In genomic region chr19:33022472-33023116, GRCh38 we compare ENCODE assay signal across 21 cellular contexts. TPM values are rescaled to one million over a fixed set of nuclear protein-coding genes. Genes with fewer than 3 reads are reported as not detected.
DNase-seq lines count a peak whose midpoint lies in the region; ATAC-seq, FAIRE-seq and TF ChIP-seq lines count a peak whose summit lies in the region.
"Had no signal": no experiment of that assay in that cellular context is flagged by ENCODE, and none has a peak within 500 bp of the region (broad histone marks: within the 10 kb centered on the region; RNA-seq: fewer than 3 reads in every experiment).

No MANE protein-coding gene starts in this region.

- H3K36me3 ChIP-seq in HUES48 (ENCODE audit: control insufficient read depth, insufficient read depth, low read length) (peaks cover 11% of the 10 kb centered on the region; the same call in 1 of the 2 replicates), HepG2 (replicated peaks in 1 of 2; ENCODE audit: control insufficient read depth in 1 of 2, insufficient read depth in 2 of 2, low read length in 2 of 2) (peaks cover 11 to 24% of the 10 kb centered on the region in 2 experiments; a peak in 4 of 5 replicates)
- H3K36me3 ChIP-seq: gastroesophageal sphincter, pancreas, spleen, upper lobe of left lung had no signal

- 88% methylated on average over 5 of the region's 11 CpGs for WGBS in HepG2 (ENCODE audit: low lambda C conversion rate)

- peak overlapping the region; percentile 9; the same call in 1 of the 2 replicates for H3K4me3 ChIP-seq in HUES48 (ENCODE audit: low read depth, low read length)
- H3K4me3 ChIP-seq in HepG2 (replicated peaks in 1 of 3; ENCODE audit: insufficient read depth in 1 of 3, low read depth in 2 of 3, low read length in 3 of 3), result no peak overlapping the region
- H3K4me3 ChIP-seq: gastroesophageal sphincter, pancreas, spleen, upper lobe of left lung had no signal

- H3K27me3 ChIP-seq in HUES48 (ENCODE audit: control insufficient read depth, insufficient read depth, low read length) (no peaks in the 10 kb centered on the region), HepG2 (ENCODE audit: control insufficient read depth in 1 of 2, insufficient read depth in 2 of 2, low read length in 2 of 2) (no peaks in the 10 kb centered on the region), foreskin keratinocyte (no peaks in the 10 kb centered on the region)
- H3K27me3 ChIP-seq: pancreas, spleen, upper lobe of left lung had no signal

- no peak for FAIRE-seq in HepG2 (lab: Jason Lieb, UNC)
- FAIRE-seq: pancreas, RCC 7860 had no signal

- POLR2A ChIA-PET in HepG2 (lab: Yijun Ruan, JAX), result interaction anchor here (1.3 kb wide), 1 partner anchor 19 kb away, joined by 7 read pairs; no protein-coding TSS in a partner anchor

- H3K9ac ChIP-seq in HUES48 (ENCODE audit: low read depth, low read length), result no peak overlapping the region
- H3K9ac ChIP-seq in HepG2 (ENCODE audit: insufficient read depth, low read depth, low read length), result no peak overlapping the region

- H4K20me1 ChIP-seq in HepG2 (ENCODE audit: insufficient read depth, low read length), result no peaks in the 10 kb centered on the region

- CTCF ChIA-PET in HepG2 (lab: Yijun Ruan, JAX; ENCODE audit: low intra/inter-chr PET ratio, low total read pairs), result no interaction called here

- in situ Hi-C loops in HepG2 (cut with HindIII; ENCODE audit: extremely low pct_ligation_motif_present, low pct_unique_long_range_greater_than_20kb), result no loop called here

- no peak for TF ChIP-seq POLR2A in HepG2 (IDR thresholded peaks at IDR 0.05; ENCODE audit: insufficient read depth in 1 of 2, low read depth in 2 of 2, low read length in 2 of 2)

- DNase-seq in ecto neural progenitor cell (ENCODE audit: low spot score), result peak; percentile 71
- no peak for DNase-seq in HepG2 (ENCODE audit: low spot score)
- no peak for DNase-seq in HT-29 (ENCODE audit: low spot score)
- DNase-seq in foreskin keratinocyte, result no peak
- DNase-seq in NCI-H1048 (lab: John Stamatoyannopoulos, UW), result no peak
- DNase-seq: activated CD4-positive, CD25-positive, alpha-beta regulatory T cell; anterior cingulate cortex; GDM1; left cardiac atrium; NCI-H1694 treated with DMSO at 0.1 percent for 48 hours; NCI-H524 treated with DMSO at 0.1 percent for 48 hours; pancreas; spleen; stimulated activated naive B cell treated with anti-CD40 and anti-IgM and Interleukin-4, amounts not matched to agents 10 μg/mL and 1 μg/mL and 100 μg/mL, for 72 hours; T-cell; upper lobe of left lung had no signal

- BruUV-seq in HepG2 (replicated peaks; lab: Mats Ljungman, UMichigan), result no TSS peak

- no peak for TF ChIP-seq EP300 in HepG2 (IDR thresholded peaks at IDR 0.05; ENCODE audit: low read depth in 2 of 2, low read length in 2 of 2)
- no peak for TF ChIP-seq EP300 in HepG2 (CRISPR knock-in tag; IDR thresholded peaks at IDR 0.05; ENCODE audit: borderline replicate concordance)

- no peak for TF ChIP-seq RAD21 in HepG2 (CRISPR knock-in tag; IDR thresholded peaks at IDR 0.05)

- intact Hi-C loops in HepG2 (cut with micrococcal nuclease; ENCODE audit: unreplicated experiment), result loop anchor here (10.0 kb wide), 1 partner anchor 1752 kb away; the partner anchor contains the start of gene ZNF599

- ATAC-seq in HepG2 (no peak), foreskin keratinocyte (no peak), GM21528 (IDR thresholded peaks at IDR 0.05; ENCODE audit: low FRiP score, unreplicated experiment) (no peak)
- ATAC-seq: gastroesophageal sphincter; left cardiac atrium; stimulated activated naive B cell treated with anti-CD40 and anti-IgM and Interleukin-4, amounts not matched to agents 10 μg/mL and 1 μg/mL and 100 μg/mL, for 72 hours; T-cell had no signal

- H3K79me2 ChIP-seq in HepG2 (ENCODE audit: insufficient read depth, low read length), result peaks cover 5% of the 10 kb centered on the region

- H3K4me2 ChIP-seq in HepG2 (ENCODE audit: low read depth, low read length), result no peak overlapping the region

- no peaks in the 10 kb centered on the region for H3K9me3 ChIP-seq in HUES48 (ENCODE audit: control insufficient read depth, insufficient read depth, low read length)
- no peaks in the 10 kb centered on the region for H3K9me3 ChIP-seq in HepG2 (ENCODE audit: low read length)
- H3K9me3 ChIP-seq: gastroesophageal sphincter, pancreas, upper lobe of left lung had no signal

- peak overlapping the region; percentile 100 for H3K27ac ChIP-seq in C4-2B
- H3K27ac ChIP-seq in HUES48 (ENCODE audit: low read depth, low read length), result peak overlapping the region; percentile 92
- H3K27ac ChIP-seq in HepG2 (ENCODE audit: extremely low read length, insufficient read depth, low read length), result no peak overlapping the region
- H3K27ac ChIP-seq in foreskin keratinocyte, result no peak overlapping the region
- H3K27ac ChIP-seq: gastroesophageal sphincter, pancreas, spleen, upper lobe of left lung had no signal

- peaks cover 14% of the 10 kb centered on the region; the same call in 1 of the 2 replicates for H3K4me1 ChIP-seq in HUES48 (ENCODE audit: control insufficient read depth, insufficient read depth, low read length)
- H3K4me1 ChIP-seq in HepG2 (ENCODE audit: insufficient read depth, low read length), result peaks cover 48% of the 10 kb centered on the region
- no peaks in the 10 kb centered on the region for H3K4me1 ChIP-seq in foreskin keratinocyte
- H3K4me1 ChIP-seq: gastroesophageal sphincter, pancreas, spleen, upper lobe of left lung had no signal

- TF ChIP-seq CTCF in C4-2B (conservative IDR thresholded peaks at IDR 0.05) (no peak), HepG2 (CRISPR knock-in tag; IDR thresholded peaks at IDR 0.05) (peak; percentile 28; the same call in 1 of the 2 replicates), foreskin keratinocyte (conservative IDR thresholded peaks at IDR 0.05) (no peak)

- H2AFZ ChIP-seq in HepG2 (ENCODE audit: low read length), result no peak overlapping the region

RNA-seq across cellular contexts. Expression of gene RHPN2, which starts 42.1 kb away (rescaled TPM):
- total RNA-seq in HepG2 (2016; rRNA removed; fragmentation: Illumina TruSeq; extraction: Trizol), result 20.3 and 21.6 TPM in 2 replicates
- 2.9 and 3.0 TPM in 2 replicates for total RNA-seq in HepG2 (2016; cell fraction: cytosol; rRNA removed; fragmentation: Illumina TruSeq; extraction: Trizol; ENCODE audit: low read depth)
- total RNA-seq in HepG2 (2016; cell fraction: insoluble cytoplasmic fraction; rRNA removed; fragmentation: Illumina TruSeq; extraction: Trizol), result 17.5 and 20.5 TPM in 2 replicates
- total RNA-seq in HepG2 (2016; cell fraction: membrane; rRNA removed; fragmentation: Illumina TruSeq; extraction: Trizol), result 6.8 and 7.0 TPM in 2 replicates
- 12.4 and 14.1 TPM in 2 replicates for total RNA-seq in HepG2 (2016; cell fraction: nucleus; rRNA removed; fragmentation: Illumina TruSeq; extraction: Trizol)
- 46.6 and 48.0 TPM in 2 replicates for polyA plus RNA-seq in HepG2 (2011; rRNA removed)
- 45.4 and 46.7 TPM in 2 replicates for polyA plus RNA-seq in HepG2 (2011; cell fraction: cytosol; rRNA removed)
- polyA plus RNA-seq in HepG2 (2011; cell fraction: nucleus; rRNA removed), result 28.4 and 30.4 TPM in 2 replicates
- 35.2 and 42.3 TPM in 2 replicates for polyA plus RNA-seq in HepG2 (2012)
- polyA plus RNA-seq in HepG2 (2016; cell fraction: cytosol; fragmentation: Illumina TruSeq; extraction: Trizol; ENCODE audit: low read depth), result 0.79 and 0.82 TPM in 2 replicates
- polyA plus RNA-seq in HepG2 (2016; cell fraction: insoluble cytoplasmic fraction; fragmentation: Illumina TruSeq; extraction: Trizol; ENCODE audit: low read depth), result 20.4 and 24.3 TPM in 2 replicates
- polyA plus RNA-seq in HepG2 (2016; cell fraction: membrane; fragmentation: Illumina TruSeq; extraction: Trizol; ENCODE audit: low read depth), result 2.7 and 3.3 TPM in 2 replicates
- polyA plus RNA-seq in HepG2 (2016; cell fraction: nucleus; fragmentation: Illumina TruSeq; extraction: Trizol; ENCODE audit: insufficient read depth, low read depth), result 17.9 and 19.2 TPM in 2 replicates
- polyA minus RNA-seq in HepG2 (2011; rRNA and poly(A)+ RNA removed; ENCODE audit: low replicate concordance), result 40.5 and 85.7 TPM in 2 replicates
- 49.3 and 53.6 TPM in 2 replicates for polyA minus RNA-seq in HepG2 (2011; cell fraction: cytosol; rRNA and poly(A)+ RNA removed)
- 29.4 and 36.8 TPM in 2 replicates for polyA minus RNA-seq in HepG2 (2011; cell fraction: nucleus; rRNA and poly(A)+ RNA removed)
- 89.9 and 102 TPM in 2 replicates for total RNA-seq in HT-29 (2014; rRNA removed; shearing (Covaris generic))
- 4.7 and 5.0 TPM in 2 replicates for total RNA-seq in foreskin keratinocyte
- polyA plus RNA-seq in foreskin keratinocyte, result 1.7 and 1.8 TPM in 2 replicates

RNA-seq across cellular contexts. Expression of gene FAAP24, which starts 50.6 kb away (rescaled TPM):
- total RNA-seq in HepG2 (2016; rRNA removed; fragmentation: Illumina TruSeq; extraction: Trizol) (6.0 and 10.0 TPM in 2 replicates), foreskin keratinocyte (4.4 and 5.0 TPM in 2 replicates)
- total RNA-seq in HepG2 (2016; cell fraction: cytosol; rRNA removed; fragmentation: Illumina TruSeq; extraction: Trizol; ENCODE audit: low read depth), result 4.8 and 5.8 TPM in 2 replicates
- 7.0 and 10.1 TPM in 2 replicates for total RNA-seq in HepG2 (2016; cell fraction: insoluble cytoplasmic fraction; rRNA removed; fragmentation: Illumina TruSeq; extraction: Trizol)
- 8.7 and 9.8 TPM in 2 replicates for total RNA-seq in HepG2 (2016; cell fraction: membrane; rRNA removed; fragmentation: Illumina TruSeq; extraction: Trizol)
- 1.6 and 2.2 TPM in 2 replicates for total RNA-seq in HepG2 (2016; cell fraction: nucleus; rRNA removed; fragmentation: Illumina TruSeq; extraction: Trizol)
- polyA plus RNA-seq in HepG2 (2011; rRNA removed) (1.5 and 2.3 TPM in 2 replicates), foreskin keratinocyte (5.1 and 6.1 TPM in 2 replicates)
- polyA plus RNA-seq in HepG2 (2011; cell fraction: cytosol; rRNA removed), result 2.2 and 2.3 TPM in 2 replicates
- 0.55 and 0.98 TPM in 2 replicates for polyA plus RNA-seq in HepG2 (2011; cell fraction: nucleus; rRNA removed)
- 1.2 and 1.4 TPM in 2 replicates for polyA plus RNA-seq in HepG2 (2012)
- polyA plus RNA-seq in HepG2 (2016; cell fraction: cytosol; fragmentation: Illumina TruSeq; extraction: Trizol; ENCODE audit: low read depth), result 5.1 and 6.8 TPM in 2 replicates
- polyA plus RNA-seq in HepG2 (2016; cell fraction: insoluble cytoplasmic fraction; fragmentation: Illumina TruSeq; extraction: Trizol; ENCODE audit: low read depth), result 11.3 and 14.8 TPM in 2 replicates
- 9.8 and 9.9 TPM in 2 replicates for polyA plus RNA-seq in HepG2 (2016; cell fraction: membrane; fragmentation: Illumina TruSeq; extraction: Trizol; ENCODE audit: low read depth)
- 4.0 and 5.4 TPM in 2 replicates for polyA plus RNA-seq in HepG2 (2016; cell fraction: nucleus; fragmentation: Illumina TruSeq; extraction: Trizol; ENCODE audit: insufficient read depth, low read depth)
- 3.2 and 11.0 TPM in 2 replicates for polyA minus RNA-seq in HepG2 (2011; rRNA and poly(A)+ RNA removed; ENCODE audit: low replicate concordance)
- 0.69 and 3.0 TPM in 2 replicates for polyA minus RNA-seq in HepG2 (2011; cell fraction: cytosol; rRNA and poly(A)+ RNA removed)
- 0.39 and 0.99 TPM in 2 replicates for polyA minus RNA-seq in HepG2 (2011; cell fraction: nucleus; rRNA and poly(A)+ RNA removed)
- total RNA-seq in HT-29 (2014; rRNA removed; shearing (Covaris generic)), result 5.7 and 5.8 TPM in 2 replicates

RNA-seq across cellular contexts. Expression of gene CEP89, which starts 50.8 kb away (rescaled TPM):
- total RNA-seq in HepG2 (2016; rRNA removed; fragmentation: Illumina TruSeq; extraction: Trizol) (10.9 and 13.1 TPM in 2 replicates), foreskin keratinocyte (20.0 and 21.8 TPM in 2 replicates)
- total RNA-seq in HepG2 (2016; cell fraction: cytosol; rRNA removed; fragmentation: Illumina TruSeq; extraction: Trizol; ENCODE audit: low read depth), result 4.3 and 4.8 TPM in 2 replicates
- 10.2 and 12.0 TPM in 2 replicates for total RNA-seq in HepG2 (2016; cell fraction: insoluble cytoplasmic fraction; rRNA removed; fragmentation: Illumina TruSeq; extraction: Trizol)
- total RNA-seq in HepG2 (2016; cell fraction: membrane; rRNA removed; fragmentation: Illumina TruSeq; extraction: Trizol), result 4.7 and 5.4 TPM in 2 replicates
- total RNA-seq in HepG2 (2016; cell fraction: nucleus; rRNA removed; fragmentation: Illumina TruSeq; extraction: Trizol), result 9.8 and 10.4 TPM in 2 replicates
- polyA plus RNA-seq in HepG2 (2011; rRNA removed) (7.2 TPM in 2 replicates), foreskin keratinocyte (13.4 and 14.1 TPM in 2 replicates)
- polyA plus RNA-seq in HepG2 (2011; cell fraction: cytosol; rRNA removed), result 5.6 and 7.1 TPM in 2 replicates
- polyA plus RNA-seq in HepG2 (2011; cell fraction: nucleus; rRNA removed), result 10.3 and 11.4 TPM in 2 replicates
- 4.9 and 6.0 TPM in 2 replicates for polyA plus RNA-seq in HepG2 (2012)
- 0.95 and 1.2 TPM in 2 replicates for polyA plus RNA-seq in HepG2 (2016; cell fraction: cytosol; fragmentation: Illumina TruSeq; extraction: Trizol; ENCODE audit: low read depth)
- 11.5 and 14.4 TPM in 2 replicates for polyA plus RNA-seq in HepG2 (2016; cell fraction: insoluble cytoplasmic fraction; fragmentation: Illumina TruSeq; extraction: Trizol; ENCODE audit: low read depth)
- 3.3 and 3.6 TPM in 2 replicates for polyA plus RNA-seq in HepG2 (2016; cell fraction: membrane; fragmentation: Illumina TruSeq; extraction: Trizol; ENCODE audit: low read depth)
- 12.4 and 13.4 TPM in 2 replicates for polyA plus RNA-seq in HepG2 (2016; cell fraction: nucleus; fragmentation: Illumina TruSeq; extraction: Trizol; ENCODE audit: insufficient read depth, low read depth)
- polyA minus RNA-seq in HepG2 (2011; rRNA and poly(A)+ RNA removed; ENCODE audit: low replicate concordance), result 18.4 and 43.4 TPM in 2 replicates
- polyA minus RNA-seq in HepG2 (2011; cell fraction: cytosol; rRNA and poly(A)+ RNA removed), result 2.5 and 3.1 TPM in 2 replicates
- polyA minus RNA-seq in HepG2 (2011; cell fraction: nucleus; rRNA and poly(A)+ RNA removed), result 11.7 and 12.4 TPM in 2 replicates
- total RNA-seq in HT-29 (2014; rRNA removed; shearing (Covaris generic)), result 26.2 and 30.3 TPM in 2 replicates

RNA-seq across cellular contexts. Expression of gene GPATCH1, which starts 58.4 kb away (rescaled TPM):
- 6.8 and 8.8 TPM in 2 replicates for total RNA-seq in HepG2 (2016; rRNA removed; fragmentation: Illumina TruSeq; extraction: Trizol)
- 3.5 and 3.6 TPM in 2 replicates for total RNA-seq in HepG2 (2016; cell fraction: cytosol; rRNA removed; fragmentation: Illumina TruSeq; extraction: Trizol; ENCODE audit: low read depth)
- total RNA-seq in HepG2 (2016; cell fraction: insoluble cytoplasmic fraction; rRNA removed; fragmentation: Illumina TruSeq; extraction: Trizol), result 6.7 and 8.0 TPM in 2 replicates
- total RNA-seq in HepG2 (2016; cell fraction: membrane; rRNA removed; fragmentation: Illumina TruSeq; extraction: Trizol), result 3.0 and 3.3 TPM in 2 replicates
- total RNA-seq in HepG2 (2016; cell fraction: nucleus; rRNA removed; fragmentation: Illumina TruSeq; extraction: Trizol), result 8.0 and 9.4 TPM in 2 replicates
- polyA plus RNA-seq in HepG2 (2011; rRNA removed), result 6.4 and 6.9 TPM in 2 replicates
- polyA plus RNA-seq in HepG2 (2011; cell fraction: cytosol; rRNA removed), result 4.7 and 4.9 TPM in 2 replicates
- 6.1 and 8.1 TPM in 2 replicates for polyA plus RNA-seq in HepG2 (2011; cell fraction: nucleus; rRNA removed)
- 5.3 and 5.8 TPM in 2 replicates for polyA plus RNA-seq in HepG2 (2012)
- polyA plus RNA-seq in HepG2 (2016; cell fraction: cytosol; fragmentation: Illumina TruSeq; extraction: Trizol; ENCODE audit: low read depth), result 0.41 and 0.49 TPM in 2 replicates
- 9.9 and 11.1 TPM in 2 replicates for polyA plus RNA-seq in HepG2 (2016; cell fraction: insoluble cytoplasmic fraction; fragmentation: Illumina TruSeq; extraction: Trizol; ENCODE audit: low read depth)
- 1.2 and 1.4 TPM in 2 replicates for polyA plus RNA-seq in HepG2 (2016; cell fraction: membrane; fragmentation: Illumina TruSeq; extraction: Trizol; ENCODE audit: low read depth)
- 12.3 and 13.0 TPM in 2 replicates for polyA plus RNA-seq in HepG2 (2016; cell fraction: nucleus; fragmentation: Illumina TruSeq; extraction: Trizol; ENCODE audit: insufficient read depth, low read depth)
- 8.9 and 26.0 TPM in 2 replicates for polyA minus RNA-seq in HepG2 (2011; rRNA and poly(A)+ RNA removed; ENCODE audit: low replicate concordance)
- 4.7 and 6.5 TPM in 2 replicates for polyA minus RNA-seq in HepG2 (2011; cell fraction: cytosol; rRNA and poly(A)+ RNA removed)
- polyA minus RNA-seq in HepG2 (2011; cell fraction: nucleus; rRNA and poly(A)+ RNA removed), result 10.9 and 12.7 TPM in 2 replicates
- 10.8 and 13.6 TPM in 2 replicates for total RNA-seq in HT-29 (2014; rRNA removed; shearing (Covaris generic))
- 6.9 and 7.6 TPM in 2 replicates for total RNA-seq in foreskin keratinocyte
- 3.9 and 4.1 TPM in 2 replicates for polyA plus RNA-seq in foreskin keratinocyte

Comparison
In these comparisons a context has a peak if more than half of its experiments do, and no peak if none do; other contexts are left out.
1. H3K27ac ChIP-seq: peak in C4-2B (single experiment) and HUES48 (single experiment); none in HepG2 (single experiment) and foreskin keratinocyte (single experiment).